19 cellular contexts compared by ENCODE assay signal in the genomic region with DNA sequence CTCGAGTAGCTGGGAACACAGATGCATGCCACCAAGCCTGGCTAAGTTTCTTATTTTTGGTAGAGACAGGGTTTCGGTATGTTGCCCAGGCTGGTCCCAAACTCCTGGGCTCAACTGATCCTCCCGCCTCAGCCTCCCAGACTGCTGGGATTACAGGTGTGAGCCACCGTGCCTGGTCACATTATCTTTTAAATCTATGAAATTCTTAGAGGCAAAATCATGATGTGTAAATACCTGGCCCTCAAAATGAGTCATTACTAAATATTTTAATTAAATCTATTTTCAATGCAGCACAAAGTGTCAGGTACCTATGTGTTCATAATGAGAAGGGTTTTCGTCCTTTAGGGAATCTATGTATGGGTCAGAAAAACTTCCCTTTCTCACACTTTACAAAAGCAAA.
DNase-seq lines count a peak whose midpoint lies in the region; ATAC-seq, FAIRE-seq and TF ChIP-seq lines count a peak whose summit lies in the region.
"Had no signal": no experiment of that assay in that cellular context is flagged by ENCODE, and none has a peak within 500 bp of the region (broad histone marks: within the 10 kb centered on the region; RNA-seq: fewer than 3 reads in every experiment).

No MANE protein-coding gene starts in this region.

- 100% methylated on average over 5 of the region's 5 CpGs for WGBS in HepG2 (ENCODE audit: low lambda C conversion rate)
- WGBS in right lobe of liver (ENCODE audit: insufficient coverage, low coverage, low lambda C conversion rate, missing lambda C conversion rate), result 72% methylated on average over 5 of the region's 5 CpGs
- 87% methylated on average over 5 of the region's 5 CpGs for WGBS in smooth muscle cell (ENCODE audit: low lambda C conversion rate)

- H3K4me3 Mint-ChIP-seq in endothelial cell (ENCODE audit: unreplicated experiment), result no peak overlapping the region
- H3K4me3 Mint-ChIP-seq: CD14-positive monocyte; CD4-positive, alpha-beta memory T cell; H9 had no signal

- intact Hi-C loops in HepG2 (cut with micrococcal nuclease; ENCODE audit: unreplicated experiment), result no loop called here
- intact Hi-C loops in right lobe of liver (cut with DNase I), result no loop called here

- FAIRE-seq in HepG2 (lab: Jason Lieb, UNC) (no peak), bronchial epithelial cell (lab: Jason Lieb, UNC) (no peak)
- FAIRE-seq: GM12878, H1, HTR-8/SVneo had no signal

- peaks cover 8% of the 10 kb centered on the region for H3K4me1 Mint-ChIP-seq in endothelial cell (ENCODE audit: unreplicated experiment)
- H3K4me1 Mint-ChIP-seq: CD14-positive monocyte; CD4-positive, alpha-beta memory T cell had no signal

- DNase-seq in HepG2 (ENCODE audit: low spot score), result no peak
- no peak for DNase-seq in right lobe of liver
- peak; percentile 41 for DNase-seq in bronchial epithelial cell (ENCODE audit: low read depth)
- DNase-seq in kidney tubule cell (ENCODE audit: low spot score), result peak; percentile 34
- no peak for DNase-seq in smooth muscle cell (lab: John Stamatoyannopoulos, UW; ENCODE audit: unreplicated experiment)
- DNase-seq in endothelial cell (ENCODE audit: low spot score), result no peak
- no peak for DNase-seq in DMS 273 treated with DMSO at 0.1 percent for 48 hours (lab: John Stamatoyannopoulos, UW)
- no peak for DNase-seq in pons (ENCODE audit: low spot score)
- DNase-seq: 8988T; CD4-positive, alpha-beta memory T cell; DMS53; DND-41; EL; H9 had no signal

- H3F3A ChIP-seq in smooth muscle cell (ENCODE audit: low read depth), result no peaks in the 10 kb centered on the region

- TF ChIP-seq EP300 in HepG2 (IDR thresholded peaks at IDR 0.05; ENCODE audit: low read depth in 2 of 2, low read length in 2 of 2) (no peak), HepG2 (CRISPR knock-in tag; IDR thresholded peaks at IDR 0.05; ENCODE audit: borderline replicate concordance) (no peak)

- H3K36me3 Mint-ChIP-seq in endothelial cell (ENCODE audit: low read depth, unreplicated experiment), result no peaks in the 10 kb centered on the region
- H3K36me3 Mint-ChIP-seq: CD14-positive monocyte; CD4-positive, alpha-beta memory T cell had no signal

- in situ Hi-C loops in HepG2 (cut with HindIII; ENCODE audit: extremely low pct_ligation_motif_present, low pct_unique_long_range_greater_than_20kb), result no loop called here

- H4K20me1 ChIP-seq in HepG2 (ENCODE audit: insufficient read depth, low read length) (peaks cover 57% of the 10 kb centered on the region), smooth muscle cell (ENCODE audit: low read depth) (no peaks in the 10 kb centered on the region)
- H4K20me1 ChIP-seq: BLaER1 had no signal

- ATAC-seq in HepG2 (no peak), right lobe of liver (no peak)
- ATAC-seq: GM12878 had no signal

- CTCF ChIA-PET in HepG2 (lab: Yijun Ruan, JAX; ENCODE audit: low intra/inter-chr PET ratio, low total read pairs), result no interaction called here

- no TSS peak for BruUV-seq in HepG2 (replicated peaks; lab: Mats Ljungman, UMichigan)

- H3K27ac ChIP-seq in HepG2 (ENCODE audit: extremely low read length, insufficient read depth, low read length), result no peak overlapping the region
- no peak overlapping the region for H3K27ac ChIP-seq in right lobe of liver
- H3K27ac ChIP-seq in smooth muscle cell (ENCODE audit: low read depth), result peak overlapping the region; percentile 62
- H3K27ac ChIP-seq: BLaER1 had no signal

- no peak overlapping the region for H3K27ac Mint-ChIP-seq in endothelial cell (ENCODE audit: unreplicated experiment)
- H3K27ac Mint-ChIP-seq: CD4-positive, alpha-beta memory T cell had no signal

- TF ChIP-seq POLR2A in HepG2 (IDR thresholded peaks at IDR 0.05; ENCODE audit: insufficient read depth in 1 of 2, low read depth in 2 of 2, low read length in 2 of 2), result no peak
- TF ChIP-seq POLR2A in right lobe of liver (IDR thresholded peaks at IDR 0.05), result no peak

- H3K9ac ChIP-seq in HepG2 (ENCODE audit: insufficient read depth, low read depth, low read length) (no peak overlapping the region), smooth muscle cell (ENCODE audit: low read depth) (no peak overlapping the region)
- H3K9ac ChIP-seq: BLaER1 had no signal

- POLR2A ChIA-PET in HepG2 (lab: Yijun Ruan, JAX), result no interaction called here

- TF ChIP-seq RAD21 in HepG2 (CRISPR knock-in tag; IDR thresholded peaks at IDR 0.05), result no peak

- TF ChIP-seq CTCF in HepG2 (CRISPR knock-in tag; IDR thresholded peaks at IDR 0.05) (no peak), right lobe of liver (IDR thresholded peaks at IDR 0.05) (no peak), bronchial epithelial cell (IDR thresholded peaks at IDR 0.05; ENCODE audit: insufficient read depth, low read length, severe bottlenecking) (no peak), smooth muscle cell (IDR thresholded peaks at IDR 0.05; ENCODE audit: borderline replicate concordance, insufficient read depth, poor library complexity, severe bottlenecking) (no peak), endothelial cell (IDR thresholded peaks at IDR 0.05; ENCODE audit: unreplicated experiment) (no peak)

- H3K79me2 ChIP-seq in HepG2 (ENCODE audit: insufficient read depth, low read length), result peaks cover 17% of the 10 kb centered on the region
- no peaks in the 10 kb centered on the region for H3K79me2 ChIP-seq in smooth muscle cell (ENCODE audit: low read depth)

- H2AFZ ChIP-seq in HepG2 (ENCODE audit: low read length), result no peak overlapping the region
- no peak overlapping the region for H2AFZ ChIP-seq in smooth muscle cell (ENCODE audit: low read depth)

- no peaks in the 10 kb centered on the region for H3K9me3 ChIP-seq in HepG2 (ENCODE audit: low read length)
- no peaks in the 10 kb centered on the region for H3K9me3 ChIP-seq in right lobe of liver
- H3K9me3 ChIP-seq in smooth muscle cell (replicated peaks; ENCODE audit: low read depth), result peaks cover 4% of the 10 kb centered on the region
- H3K9me3 ChIP-seq: BLaER1 had no signal

- H3K4me2 ChIP-seq in HepG2 (ENCODE audit: low read depth, low read length) (no peak overlapping the region), smooth muscle cell (no peak overlapping the region)
- H3K4me2 ChIP-seq: BLaER1 had no signal

- peaks cover 26% of the 10 kb centered on the region for H3K4me1 ChIP-seq in HepG2 (ENCODE audit: insufficient read depth, low read length)
- H3K4me1 ChIP-seq in right lobe of liver, result no peaks in the 10 kb centered on the region
- peaks cover 15% of the 10 kb centered on the region for H3K4me1 ChIP-seq in smooth muscle cell (ENCODE audit: low read depth)
- H3K4me1 ChIP-seq: BLaER1 had no signal

- peaks cover 2 to 30% of the 10 kb centered on the region in 2 experiments; a peak in 4 of 5 replicates for H3K36me3 ChIP-seq in HepG2 (replicated peaks in 1 of 2; ENCODE audit: control insufficient read depth in 1 of 2, insufficient read depth in 2 of 2, low read length in 2 of 2)
- H3K36me3 ChIP-seq in right lobe of liver, result no peaks in the 10 kb centered on the region
- H3K36me3 ChIP-seq in bronchial epithelial cell (ENCODE audit: control insufficient read depth, insufficient read depth, low read length), result no peaks in the 10 kb centered on the region
- no peaks in the 10 kb centered on the region for H3K36me3 ChIP-seq in smooth muscle cell (ENCODE audit: low read depth)
- H3K36me3 ChIP-seq: BLaER1 had no signal

- H3K9me3 Mint-ChIP-seq in endothelial cell (ENCODE audit: unreplicated experiment), result no peaks in the 10 kb centered on the region
- H3K9me3 Mint-ChIP-seq: CD4-positive, alpha-beta memory T cell; H9 had no signal

- H3K27me3 Mint-ChIP-seq in endothelial cell (ENCODE audit: unreplicated experiment), result no peaks in the 10 kb centered on the region

- H3K4me3 ChIP-seq in HepG2 (replicated peaks in 1 of 3; ENCODE audit: insufficient read depth in 1 of 3, low read depth in 2 of 3, low read length in 3 of 3) (no peak overlapping the region), right lobe of liver (no peak overlapping the region), bronchial epithelial cell (ENCODE audit: low read depth, low read length) (no peak overlapping the region), smooth muscle cell (no peak overlapping the region)
- H3K4me3 ChIP-seq: BLaER1, GM12878 had no signal

- H3K27me3 ChIP-seq in HepG2 (ENCODE audit: control insufficient read depth in 1 of 2, insufficient read depth in 2 of 2, low read length in 2 of 2) (no peaks in the 10 kb centered on the region), right lobe of liver (no peaks in the 10 kb centered on the region), bronchial epithelial cell (ENCODE audit: control insufficient read depth, insufficient read depth, low read length) (no peaks in the 10 kb centered on the region), smooth muscle cell (ENCODE audit: low read depth) (no peaks in the 10 kb centered on the region)

TF ChIP-seq in HepG2, 621 proteins besides CTCF, POLR2A, EP300 and RAD21 (continues in another document):
- TF ChIP-seq MXD4 (CRISPR knock-in tag; IDR thresholded peaks at IDR 0.05) (no peak), ATF1 (CRISPR knock-in tag; IDR thresholded peaks at IDR 0.05) (no peak), ZFY (CRISPR knock-in tag; IDR thresholded peaks at IDR 0.05) (no peak), ATF7 (IDR thresholded peaks at IDR 0.05) (no peak), ATF7 (CRISPR knock-in tag; IDR thresholded peaks at IDR 0.05) (no peak), HBP1 (CRISPR knock-in tag; IDR thresholded peaks at IDR 0.05; ENCODE audit: low read depth) (no peak), POLR2AphosphoS5 (IDR thresholded peaks at IDR 0.05; ENCODE audit: low read depth, low read length) (0 out of 2 replicates have a peak, but pooled peaks have one; percentile 14), MEIS2 (CRISPR knock-in tag; IDR thresholded peaks at IDR 0.05) (no peak)

Comparison
In these comparisons a context has a peak if more than half of its experiments do, and no peak if none do; other contexts are left out.
1. DNase-seq: peak in bronchial epithelial cell (single experiment) and kidney tubule cell (single experiment); none in HepG2 (single experiment), right lobe of liver (0 of 3), smooth muscle cell (single experiment), endothelial cell (single experiment), DMS 273 treated with DMSO at 0.1 percent for 48 hours (single experiment) and pons (single experiment).